Comparison of ENCODE assay signal across 29 cellular contexts in genomic region chr1:188117436-188117835, GRCh38.
"Had no signal": no experiment of that assay in that cellular context is flagged by ENCODE, and none has a peak within 500 bp of the region (broad histone marks: within the 10 kb centered on the region; RNA-seq: fewer than 3 reads in every experiment).

No MANE protein-coding gene starts in this region.

- H3K27me3 Mint-ChIP-seq: activated CD4-positive, alpha-beta memory T cell treated with anti-CD3 and anti-CD28 coated beads for 36 hours; activated CD4-positive, alpha-beta T cell treated with anti-CD3 and anti-CD28 coated beads for 36 hours; activated CD4-positive, alpha-beta T cell treated with anti-CD3 and anti-CD28 coated beads, Interleukin-2, amount 10 ng/mL, durations not matched to agents 24 days and 14 days; activated CD8-positive, alpha-beta memory T cell treated with anti-CD3 and anti-CD28 coated beads, Interleukin-2, amount 10 ng/mL, durations not matched to agents 7 days and 5 days; activated naive CD4-positive, alpha-beta T cell treated with anti-CD3 and anti-CD28 coated beads, Interleukin-2, amount 50 U/mL, for 24 hours; activated naive CD8-positive, alpha-beta T cell treated with anti-CD3 and anti-CD28 coated beads for 36 hours; activated naive CD8-positive, alpha-beta T cell treated with anti-CD3 and anti-CD28 coated beads, Interleukin-2, amount 50 U/mL, for 24 hours; central memory CD8-positive, alpha-beta T cell; dendritic cell treated with granulocyte-macrophage colony-stimulating factor and Interleukin-4, amounts not matched to agents 40 ng/mL and 50 ng/mL, for 4 days had no signal

- H3K27me3 ChIP-seq: adrenal gland, body of pancreas, dorsolateral prefrontal cortex, esophagus squamous epithelium had no signal

- H3K27ac Mint-ChIP-seq: activated CD4-positive, alpha-beta memory T cell treated with anti-CD3 and anti-CD28 coated beads for 36 hours; activated CD4-positive, alpha-beta T cell treated with anti-CD3 and anti-CD28 coated beads for 36 hours; activated CD4-positive, alpha-beta T cell treated with anti-CD3 and anti-CD28 coated beads, Interleukin-2, amount 10 ng/mL, durations not matched to agents 24 days and 14 days; activated CD8-positive, alpha-beta memory T cell treated with anti-CD3 and anti-CD28 coated beads, Interleukin-2, amount 10 ng/mL, durations not matched to agents 7 days and 5 days; activated CD8-positive, alpha-beta T cell treated with anti-CD3 and anti-CD28 coated beads, Interleukin-2, amount 10 ng/mL, durations not matched to agents 7 days and 5 days; activated naive CD4-positive, alpha-beta T cell treated with anti-CD3 and anti-CD28 coated beads for 36 hours; activated naive CD4-positive, alpha-beta T cell treated with anti-CD3 and anti-CD28 coated beads, Interleukin-2, amount 50 U/mL, for 24 hours; activated naive CD8-positive, alpha-beta T cell treated with anti-CD3 and anti-CD28 coated beads for 36 hours; activated naive CD8-positive, alpha-beta T cell treated with anti-CD3 and anti-CD28 coated beads, Interleukin-2, amount 50 U/mL, for 24 hours; activated T-helper 1 cell treated with anti-CD3 and anti-CD28 coated beads, Interleukin-12 subunit alpha, Interleukin-12 subunit beta, Interleukin-2, Interleukin-4 antibody, amounts not matched to agents 30 ng/mL and 10 ng/mL and 1 ng/mL, durations not matched to agents 14 hours and 24 hours and 36 hours; activated T-helper 2 cell treated with anti-CD3 and anti-CD28 coated beads, Interferon-gamma antibody, Interleukin-2, Interleukin-4, amounts not matched to agents 10 μg/mL and 5 μg/mL and 100 μg/mL, durations not matched to agents 14 hours and 24 hours and 36 hours; dendritic cell treated with granulocyte-macrophage colony-stimulating factor and Interleukin-4, amounts not matched to agents 40 ng/mL and 50 ng/mL, for 4 days; endodermal cell had no signal

- DNase-seq: activated CD4-positive, alpha-beta memory T cell treated with anti-CD3 and anti-CD28 coated beads for 36 hours; activated CD4-positive, alpha-beta T cell treated with anti-CD3 and anti-CD28 coated beads for 36 hours; activated CD4-positive, alpha-beta T cell treated with anti-CD3 and anti-CD28 coated beads, Interleukin-2, amount 10 ng/mL, durations not matched to agents 24 days and 14 days; activated CD4-positive, CD25-positive, alpha-beta regulatory T cell; activated CD4-positive, CD25-positive, alpha-beta regulatory T cell treated with anti-CD3 and anti-CD28 coated beads, Interleukin-2, amount 50 U/mL, for 72 hours; activated CD8-positive, alpha-beta memory T cell treated with anti-CD3 and anti-CD28 coated beads, Interleukin-2, amount 10 ng/mL, durations not matched to agents 7 days and 5 days; activated CD8-positive, alpha-beta memory T cell treated with anti-CD3 and anti-CD28 coated beads, Interleukin-2, amount 50 U/mL, for 4 hours; activated CD8-positive, alpha-beta T cell treated with anti-CD3 and anti-CD28 coated beads, Interleukin-2, amount 10 ng/mL, durations not matched to agents 7 days and 5 days; activated effector memory CD4-positive, alpha-beta T cell treated with anti-CD3 and anti-CD28 coated beads, Interleukin-2, amount 50 U/mL, for 16 hours; activated naive CD4-positive, alpha-beta T cell treated with anti-CD3 and anti-CD28 coated beads for 36 hours; activated naive CD8-positive, alpha-beta T cell treated with anti-CD3 and anti-CD28 coated beads for 36 hours; activated naive CD8-positive, alpha-beta T cell treated with anti-CD3 and anti-CD28 coated beads, Interleukin-2, amount 50 U/mL, for 24 hours; activated T-cell treated with anti-CD3 and anti-CD28 coated beads, Interleukin-2, amount 50 U/mL, for 1 hour; activated T-cell treated with anti-CD3 and anti-CD28 coated beads, Interleukin-2, amount 50 U/mL, for 48 hours; adrenal gland; amygdala; aorta; body of pancreas; dorsolateral prefrontal cortex; effector memory CD4-positive, alpha-beta T cell; endodermal cell; esophagus squamous epithelium; T-helper 2 cell had no signal

- H3K4me3 Mint-ChIP-seq: activated CD4-positive, alpha-beta memory T cell treated with anti-CD3 and anti-CD28 coated beads for 36 hours; activated CD4-positive, alpha-beta T cell treated with anti-CD3 and anti-CD28 coated beads for 36 hours; activated CD4-positive, alpha-beta T cell treated with anti-CD3 and anti-CD28 coated beads, Interleukin-2, amount 10 ng/mL, durations not matched to agents 24 days and 14 days; activated CD8-positive, alpha-beta memory T cell treated with anti-CD3 and anti-CD28 coated beads, Interleukin-2, amount 10 ng/mL, durations not matched to agents 7 days and 5 days; activated CD8-positive, alpha-beta T cell treated with anti-CD3 and anti-CD28 coated beads, Interleukin-2, amount 10 ng/mL, durations not matched to agents 7 days and 5 days; activated naive CD4-positive, alpha-beta T cell treated with anti-CD3 and anti-CD28 coated beads for 36 hours; activated naive CD4-positive, alpha-beta T cell treated with anti-CD3 and anti-CD28 coated beads, Interleukin-2, amount 50 U/mL, for 24 hours; activated naive CD8-positive, alpha-beta T cell treated with anti-CD3 and anti-CD28 coated beads for 36 hours; activated naive CD8-positive, alpha-beta T cell treated with anti-CD3 and anti-CD28 coated beads, Interleukin-2, amount 50 U/mL, for 24 hours; activated T-helper 1 cell treated with anti-CD3 and anti-CD28 coated beads, Interleukin-12 subunit alpha, Interleukin-12 subunit beta, Interleukin-2, Interleukin-4 antibody, amounts not matched to agents 30 ng/mL and 10 ng/mL and 1 ng/mL, durations not matched to agents 14 hours and 24 hours and 36 hours; central memory CD8-positive, alpha-beta T cell; dendritic cell treated with granulocyte-macrophage colony-stimulating factor and Interleukin-4, amounts not matched to agents 40 ng/mL and 50 ng/mL, for 4 days; endodermal cell had no signal

- H3K36me3 ChIP-seq: adrenal gland, esophagus squamous epithelium had no signal

- ATAC-seq: activated CD4-positive, alpha-beta T cell treated with anti-CD3 and anti-CD28 coated beads for 36 hours; activated CD8-positive, alpha-beta memory T cell treated with anti-CD3 and anti-CD28 coated beads, Interleukin-2, amount 10 ng/mL, durations not matched to agents 7 days and 5 days; activated CD8-positive, alpha-beta T cell treated with anti-CD3 and anti-CD28 coated beads, Interleukin-2, amount 10 ng/mL, durations not matched to agents 7 days and 5 days; activated naive CD8-positive, alpha-beta T cell treated with anti-CD3 and anti-CD28 coated beads, Interleukin-2, amount 50 U/mL, for 24 hours; body of pancreas had no signal

- H3K9me3 ChIP-seq: body of pancreas, esophagus squamous epithelium had no signal

- H3K4me1 Mint-ChIP-seq: activated CD4-positive, alpha-beta T cell treated with anti-CD3 and anti-CD28 coated beads for 36 hours; activated CD4-positive, alpha-beta T cell treated with anti-CD3 and anti-CD28 coated beads, Interleukin-2, amount 10 ng/mL, durations not matched to agents 24 days and 14 days; activated CD8-positive, alpha-beta memory T cell treated with anti-CD3 and anti-CD28 coated beads, Interleukin-2, amount 10 ng/mL, durations not matched to agents 7 days and 5 days; activated naive CD4-positive, alpha-beta T cell treated with anti-CD3 and anti-CD28 coated beads, Interleukin-2, amount 50 U/mL, for 24 hours; activated naive CD8-positive, alpha-beta T cell treated with anti-CD3 and anti-CD28 coated beads for 36 hours; activated naive CD8-positive, alpha-beta T cell treated with anti-CD3 and anti-CD28 coated beads, Interleukin-2, amount 50 U/mL, for 24 hours; central memory CD8-positive, alpha-beta T cell had no signal

- H3K36me3 Mint-ChIP-seq: activated CD4-positive, alpha-beta memory T cell treated with anti-CD3 and anti-CD28 coated beads for 36 hours; activated CD8-positive, alpha-beta memory T cell treated with anti-CD3 and anti-CD28 coated beads, Interleukin-2, amount 10 ng/mL, durations not matched to agents 7 days and 5 days; activated naive CD4-positive, alpha-beta T cell treated with anti-CD3 and anti-CD28 coated beads, Interleukin-2, amount 50 U/mL, for 24 hours; activated naive CD8-positive, alpha-beta T cell treated with anti-CD3 and anti-CD28 coated beads for 36 hours had no signal

- H3K4me1 ChIP-seq: adrenal gland, body of pancreas, esophagus squamous epithelium had no signal

- H3K27ac ChIP-seq: adrenal gland, body of pancreas, coronary artery, dorsolateral prefrontal cortex, esophagus squamous epithelium had no signal

- H3K9me3 Mint-ChIP-seq: activated CD4-positive, alpha-beta T cell treated with anti-CD3 and anti-CD28 coated beads, Interleukin-2, amount 10 ng/mL, durations not matched to agents 24 days and 14 days; activated naive CD8-positive, alpha-beta T cell treated with anti-CD3 and anti-CD28 coated beads for 36 hours; activated T-helper 2 cell treated with anti-CD3 and anti-CD28 coated beads, Interferon-gamma antibody, Interleukin-2, Interleukin-4, amounts not matched to agents 10 μg/mL and 5 μg/mL and 100 μg/mL, durations not matched to agents 14 hours and 24 hours and 36 hours; endodermal cell had no signal

- H3K4me3 ChIP-seq: adrenal gland, body of pancreas, coronary artery, dorsolateral prefrontal cortex, esophagus squamous epithelium had no signal
